ENCODE assay signal across 8 cellular contexts in genomic region chr3:136250226-136250861, GRCh38. TPM values are rescaled to one million over a fixed set of nuclear protein-coding genes. Genes with fewer than 3 reads are reported as not detected.
DNase-seq lines count a peak whose midpoint lies in the region; ATAC-seq, FAIRE-seq and TF ChIP-seq lines count a peak whose summit lies in the region.

PCCB (plus strand) TSS chr3:136250340; CDS start chr3:136250376, 36 bp downstream.

- H3K27me3 ChIP-seq in HepG2 (ENCODE audit: control insufficient read depth in 1 of 2, insufficient read depth in 2 of 2, low read length in 2 of 2): no peaks in the 10 kb centered on the region

- peak; percentile 82 to 87 for TF ChIP-seq POLR2A in HepG2 (IDR thresholded peaks at IDR 0.05; ENCODE audit: insufficient read depth in 1 of 2, low read depth in 2 of 2, low read length in 2 of 2)

- no peak for TF ChIP-seq EP300 in HepG2 (IDR thresholded peaks at IDR 0.05; ENCODE audit: low read depth in 2 of 2, low read length in 2 of 2)
- TF ChIP-seq EP300 in HepG2 (CRISPR knock-in tag; IDR thresholded peaks at IDR 0.05; ENCODE audit: borderline replicate concordance): no peak

- peak within 1 kb of the TSS; percentile 95 for H3K27ac ChIP-seq in HepG2 (ENCODE audit: extremely low read length, insufficient read depth, low read length)

- no peaks in the 10 kb centered on the region for H3K36me3 ChIP-seq in HepG2 (replicated peaks in 1 of 2; ENCODE audit: control insufficient read depth in 1 of 2, insufficient read depth in 2 of 2, low read length in 2 of 2)

- CTCF ChIA-PET in HepG2 (lab: Yijun Ruan, JAX; ENCODE audit: low intra/inter-chr PET ratio, low total read pairs): no interaction called here

- intact Hi-C loops in dendritic cell treated with granulocyte-macrophage colony-stimulating factor and Interleukin-4, amounts not matched to agents 40 ng/mL and 50 ng/mL, for 4 days (cut with micrococcal nuclease): loop anchor here (1.0 to 5.0 kb wide), 3 partner anchors 54 to 502 kb away; partner anchors contain the start of genes MSL2 and STAG1
- intact Hi-C loops in HepG2 (cut with micrococcal nuclease; ENCODE audit: unreplicated experiment): loop anchor here (1.0 to 5.0 kb wide), 2 partner anchors 54 to 173 kb away; partner anchors contain the start of gene MSL2

- TF ChIP-seq RAD21 in HepG2 (CRISPR knock-in tag; IDR thresholded peaks at IDR 0.05): peak; percentile 77

- peak; percentile 95 for TF ChIP-seq CTCF in HepG2 (CRISPR knock-in tag; IDR thresholded peaks at IDR 0.05)

- peak within 1 kb of the TSS; percentile 83 for H3K4me2 ChIP-seq in HepG2 (ENCODE audit: low read depth, low read length)

- ATAC-seq in GM19372 (IDR thresholded peaks at IDR 0.05; ENCODE audit: low read depth, unreplicated experiment) (peak; percentile 98), HG03558 (IDR thresholded peaks at IDR 0.05; ENCODE audit: extremely low read depth, unreplicated experiment) (peak; percentile 88), HepG2 (peak; percentile 96)

- POLR2A ChIA-PET in HepG2 (lab: Yijun Ruan, JAX): interaction anchor here (0.7 to 6.6 kb wide), 7 partner anchors 11 to 502 kb away, joined by 3 to 131 read pairs (median 6); partner anchors contain the start of genes MSL2 and STAG1

- peaks cover 66% of the 10 kb centered on the region for H3K4me1 ChIP-seq in HepG2 (ENCODE audit: insufficient read depth, low read length)

- no peaks in the 10 kb centered on the region for H3K9me3 Mint-ChIP-seq in dendritic cell treated with granulocyte-macrophage colony-stimulating factor and Interleukin-4, amounts not matched to agents 40 ng/mL and 50 ng/mL, for 4 days

- H3K4me3 Mint-ChIP-seq in dendritic cell treated with granulocyte-macrophage colony-stimulating factor and Interleukin-4, amounts not matched to agents 40 ng/mL and 50 ng/mL, for 4 days: peak within 1 kb of the TSS; percentile 86

- H2AFZ ChIP-seq in HepG2 (ENCODE audit: low read length): peak within 1 kb of the TSS; percentile 80

- no peaks in the 10 kb centered on the region for H3K27me3 Mint-ChIP-seq in dendritic cell treated with granulocyte-macrophage colony-stimulating factor and Interleukin-4, amounts not matched to agents 40 ng/mL and 50 ng/mL, for 4 days

- peaks cover 30% of the 10 kb centered on the region for H3K79me2 ChIP-seq in HepG2 (ENCODE audit: insufficient read depth, low read length)

- no peaks in the 10 kb centered on the region for H4K20me1 ChIP-seq in HepG2 (ENCODE audit: insufficient read depth, low read length)

- H3K9me3 ChIP-seq in HepG2 (ENCODE audit: low read length): no peaks in the 10 kb centered on the region

- peaks cover 15% of the 10 kb centered on the region for H3K36me3 Mint-ChIP-seq in dendritic cell treated with granulocyte-macrophage colony-stimulating factor and Interleukin-4, amounts not matched to agents 40 ng/mL and 50 ng/mL, for 4 days (ENCODE audit: low read depth)

- no TSS peak for BruUV-seq in HepG2 (replicated peaks; lab: Mats Ljungman, UMichigan)

- peak within 1 kb of the TSS; percentile 86 for H3K9ac ChIP-seq in HepG2 (ENCODE audit: insufficient read depth, low read depth, low read length)

- DNase-seq in CD1c-positive myeloid dendritic cell (ENCODE audit: extremely low spot score) (peak; percentile 94), NCI-H748 (lab: John Stamatoyannopoulos, UW; ENCODE audit: unreplicated experiment) (peak; percentile 96), HepG2 (ENCODE audit: low spot score) (peak; percentile 93)
- peak; percentile 86 to 90 for DNase-seq in activated CD4-positive, alpha-beta T cell treated with anti-CD3 and anti-CD28 coated beads, Interleukin-2, amount 50 U/mL, for 24 hours (ENCODE audit: low read depth in 1 of 2, low spot score in 1 of 2)
- peak; percentile 93 for DNase-seq in stimulated activated CD4-positive, alpha-beta T cell treated with anti-CD3 and anti-CD28 coated beads, Interleukin-4, amount 100 ng/mL, for 1 hour

- in situ Hi-C loops in HepG2 (cut with HindIII; ENCODE audit: extremely low pct_ligation_motif_present, low pct_unique_long_range_greater_than_20kb): no loop called here

- peak; percentile 93 for FAIRE-seq in HepG2 (lab: Jason Lieb, UNC)

- peak within 1 kb of the TSS; percentile 96 for H3K27ac Mint-ChIP-seq in dendritic cell treated with granulocyte-macrophage colony-stimulating factor and Interleukin-4, amounts not matched to agents 40 ng/mL and 50 ng/mL, for 4 days

- H3K4me3 ChIP-seq in HepG2 (replicated peaks in 1 of 3; ENCODE audit: insufficient read depth in 1 of 3, low read depth in 2 of 3, low read length in 3 of 3): peak within 1 kb of the TSS; percentile 54 to 77 (median 72)

- H3K4me1 Mint-ChIP-seq in dendritic cell treated with granulocyte-macrophage colony-stimulating factor and Interleukin-4, amounts not matched to agents 40 ng/mL and 50 ng/mL, for 4 days (ENCODE audit: low read depth): peaks cover 21% of the 10 kb centered on the region

- 0% methylated on average over 12 of the region's 58 CpGs for WGBS in HepG2 (ENCODE audit: low lambda C conversion rate)

TF ChIP-seq in HepG2, 621 proteins besides CTCF, POLR2A, EP300 and RAD21 (continues in another document):
- no peak for TF ChIP-seq NFE2L1 (CRISPR knock-in tag; IDR thresholded peaks at IDR 0.05; ENCODE audit: borderline replicate concordance)
- peak; percentile 98 for TF ChIP-seq U2AF1 (optimal IDR thresholded peaks at IDR 0.05; ENCODE audit: low read depth, low read length)
- TF ChIP-seq TRIM24 (CRISPR knock-in tag; IDR thresholded peaks at IDR 0.05): no peak
- TF ChIP-seq SAFB2 (CRISPR knock-in tag; IDR thresholded peaks at IDR 0.05; ENCODE audit: borderline replicate concordance, low read depth): no peak
- TF ChIP-seq SALL2 (CRISPR knock-in tag; IDR thresholded peaks at IDR 0.05): peak; percentile 83; the same call in 1 of the 2 replicates
- 0 out of 2 replicates have a peak, but pooled peaks have one; percentile 43 for TF ChIP-seq ZNF230 (CRISPR knock-in tag; IDR thresholded peaks at IDR 0.05)
- no peak for TF ChIP-seq EHMT2 (IDR thresholded peaks at IDR 0.05; ENCODE audit: borderline replicate concordance, low read depth, low read length)
- no peak for TF ChIP-seq ZNF281 (CRISPR knock-in tag; IDR thresholded peaks at IDR 0.05; ENCODE audit: borderline replicate concordance)
- peak; percentile 90 for TF ChIP-seq SALL1 (CRISPR knock-in tag; IDR thresholded peaks at IDR 0.05)
- 0 out of 2 replicates have a peak, but pooled peaks have one; percentile 18 for TF ChIP-seq SMAD3 (CRISPR knock-in tag; IDR thresholded peaks at IDR 0.05)
- no peak for TF ChIP-seq SOX13 (IDR thresholded peaks at IDR 0.05)
- peak in 1 of 2 experiments; percentile 14; a peak in 1 of 4 replicates for TF ChIP-seq SOX13 (CRISPR knock-in tag; conservative IDR thresholded peaks at IDR 0.05 in 1 of 2, IDR thresholded peaks at IDR 0.05 in 1 of 2)
- TF ChIP-seq KDM6A (CRISPR knock-in tag; IDR thresholded peaks at IDR 0.05; ENCODE audit: low read depth): no peak
- no peak for TF ChIP-seq SETDB1 (CRISPR knock-in tag; IDR thresholded peaks at IDR 0.05; ENCODE audit: borderline replicate concordance)
- peak; percentile 39; the same call in 1 of the 2 replicates for TF ChIP-seq ZNF441 (CRISPR knock-in tag; IDR thresholded peaks at IDR 0.05; ENCODE audit: borderline replicate concordance)
- TF ChIP-seq ZNF782 (CRISPR knock-in tag; IDR thresholded peaks at IDR 0.05; ENCODE audit: borderline replicate concordance): peak; percentile 94; the same call in 1 of the 2 replicates

RNA-seq across cellular contexts. Expression of gene PCCB, which starts in this region (rescaled TPM):
- total RNA-seq in HepG2 (2016; rRNA removed; fragmentation: Illumina TruSeq; extraction: Trizol): 88.7 and 92.6 TPM in 2 replicates
- total RNA-seq in HepG2 (2016; cell fraction: cytosol; rRNA removed; fragmentation: Illumina TruSeq; extraction: Trizol; ENCODE audit: low read depth): 12.6 and 13.9 TPM in 2 replicates
- total RNA-seq in HepG2 (2016; cell fraction: insoluble cytoplasmic fraction; rRNA removed; fragmentation: Illumina TruSeq; extraction: Trizol): 86.2 and 86.5 TPM in 2 replicates
- total RNA-seq in HepG2 (2016; cell fraction: membrane; rRNA removed; fragmentation: Illumina TruSeq; extraction: Trizol): 18.4 and 19.4 TPM in 2 replicates
- total RNA-seq in HepG2 (2016; cell fraction: nucleus; rRNA removed; fragmentation: Illumina TruSeq; extraction: Trizol): 39.0 and 46.0 TPM in 2 replicates
- polyA plus RNA-seq in HepG2 (2011; rRNA removed): 65.7 and 84.1 TPM in 2 replicates
- 73.5 and 80.5 TPM in 2 replicates for polyA plus RNA-seq in HepG2 (2011; cell fraction: cytosol; rRNA removed)
- polyA plus RNA-seq in HepG2 (2011; cell fraction: nucleus; rRNA removed): 32.3 and 33.5 TPM in 2 replicates
- polyA plus RNA-seq in HepG2 (2012): 46.3 and 51.2 TPM in 2 replicates
- polyA plus RNA-seq in HepG2 (2016; cell fraction: cytosol; fragmentation: Illumina TruSeq; extraction: Trizol; ENCODE audit: low read depth): 8.8 and 9.8 TPM in 2 replicates
- 79.0 and 82.3 TPM in 2 replicates for polyA plus RNA-seq in HepG2 (2016; cell fraction: insoluble cytoplasmic fraction; fragmentation: Illumina TruSeq; extraction: Trizol; ENCODE audit: low read depth)
- polyA plus RNA-seq in HepG2 (2016; cell fraction: membrane; fragmentation: Illumina TruSeq; extraction: Trizol; ENCODE audit: low read depth): 12.1 and 16.2 TPM in 2 replicates
- 48.2 and 50.0 TPM in 2 replicates for polyA plus RNA-seq in HepG2 (2016; cell fraction: nucleus; fragmentation: Illumina TruSeq; extraction: Trizol; ENCODE audit: insufficient read depth, low read depth)
- polyA minus RNA-seq in HepG2 (2011; rRNA and poly(A)+ RNA removed; ENCODE audit: low replicate concordance): 84.6 and 96.9 TPM in 2 replicates
- 40.2 and 42.1 TPM in 2 replicates for polyA minus RNA-seq in HepG2 (2011; cell fraction: cytosol; rRNA and poly(A)+ RNA removed)
- polyA minus RNA-seq in HepG2 (2011; cell fraction: nucleus; rRNA and poly(A)+ RNA removed): 25.9 and 27.0 TPM in 2 replicates

Comparison
In these comparisons a context has a peak if more than half of its experiments do, and no peak if none do; other contexts are left out.
1. Peak in every context shown above with its lines: DNase-seq, ATAC-seq, H3K4me3 ChIP-seq and H3K27ac ChIP-seq.